8 cellular contexts compared by ENCODE assay signal in genomic region chr1:235275223-235275622, GRCh38. TPM values are rescaled to one million over a fixed set of nuclear protein-coding genes. Genes with fewer than 3 reads are reported as not detected.
A peak's percentile ranks its signal among the peaks of the same experiment; 100 is the strongest.
DNase-seq lines count a peak whose midpoint lies in the region; ATAC-seq and TF ChIP-seq lines count a peak whose summit lies in the region.

No MANE protein-coding gene starts in this region.

- H2AFZ ChIP-seq in Karpas-422 (ENCODE audit: low read length), result no peak overlapping the region

- no peaks in the 10 kb centered on the region for H3K9me2 ChIP-seq in Karpas-422 (replicated peaks; ENCODE audit: insufficient read depth, low read length)

- WGBS in right cardiac atrium, result 62% methylated on average over 3 of the region's 3 CpGs

- H3K9me3 ChIP-seq in Karpas-422 (ENCODE audit: low read length) (no peaks in the 10 kb centered on the region), left lung (no peaks in the 10 kb centered on the region), right cardiac atrium (ENCODE audit: control insufficient read depth, low read length) (no peaks in the 10 kb centered on the region)

- H3K4me3 ChIP-seq in Karpas-422 (ENCODE audit: low read length) (no peak overlapping the region), left lung (no peak overlapping the region), right cardiac atrium (ENCODE audit: low read length) (no peak overlapping the region)

- peak overlapping the region; percentile 33; the same call in 1 of the 2 replicates for H3K9ac ChIP-seq in Karpas-422 (ENCODE audit: low read length)

- ATAC-seq in GM18508 (IDR thresholded peaks at IDR 0.05; ENCODE audit: insufficient read depth, unreplicated experiment) (peak; percentile 67), GM21529 (IDR thresholded peaks at IDR 0.05; ENCODE audit: unreplicated experiment) (peak; percentile 75), left lung (peak; percentile 25), right cardiac atrium (no peak)

- intact Hi-C loops in left lung (cut with DNase I), result no loop called here
- intact Hi-C loops in right cardiac atrium (cut with DNase I), result loop anchor here in 1 of 4 donors (10.0 kb wide), 1 partner anchor 50 kb away; the partner anchor contains the start of genes ARID4B and GGPS1

- H3K36me3 ChIP-seq in Karpas-422 (ENCODE audit: insufficient read depth, low read length), result no peaks in the 10 kb centered on the region
- no peaks in the 10 kb centered on the region for H3K36me3 ChIP-seq in left lung

- H3K27me3 ChIP-seq in Karpas-422 (ENCODE audit: low read length), result no peaks in the 10 kb centered on the region
- H3K27me3 ChIP-seq in left lung, result no peaks in the 10 kb centered on the region
- no peaks in the 10 kb centered on the region for H3K27me3 ChIP-seq in right cardiac atrium (ENCODE audit: control insufficient read depth, insufficient read depth)

- TF ChIP-seq CTCF in left lung (IDR thresholded peaks at IDR 0.05), result no peak

- H3K79me2 ChIP-seq in Karpas-422 (ENCODE audit: low read length), result peaks cover 94% of the 10 kb centered on the region

- H3K27ac ChIP-seq in Karpas-422 (ENCODE audit: low read length) (peak overlapping the region; percentile 84), left lung (no peak overlapping the region), right cardiac atrium (ENCODE audit: low read length) (no peak overlapping the region)

- no peaks in the 10 kb centered on the region for H4K20me1 ChIP-seq in Karpas-422 (ENCODE audit: insufficient read depth, low read depth, low read length)

- peak; percentile 66 for DNase-seq in Karpas-422
- DNase-seq in left lung, result no peak
- no peak for DNase-seq in H4 (ENCODE audit: low spot score)
- DNase-seq in AG20443 (ENCODE audit: low spot score), result no peak
- DNase-seq in NCI-H524 (lab: John Stamatoyannopoulos, UW), result no peak
- no peak for DNase-seq in right cardiac atrium

- peak overlapping the region; percentile 62 for H3K4me2 ChIP-seq in Karpas-422 (ENCODE audit: low read depth, low read length, poor library complexity, severe bottlenecking)

- H3K4me1 ChIP-seq in Karpas-422 (ENCODE audit: low read length) (peaks cover 61% of the 10 kb centered on the region), left lung (peaks cover 0 to 53% of the 10 kb centered on the region in 2 donors), right cardiac atrium (ENCODE audit: control insufficient read depth, insufficient read depth, low read length) (peaks cover 7% of the 10 kb centered on the region)

RNA-seq across cellular contexts. Expression of gene ARID4B, which starts 52.8 kb away (rescaled TPM):
- total RNA-seq in Karpas-422 (2014; rRNA removed; shearing (Covaris generic); ENCODE audit: low replicate concordance), result 43.6 and 56.4 TPM in 2 replicates
- total RNA-seq in left lung, result 10 to 100 TPM; 29.0 to 39.2 TPM
- total RNA-seq in H4 (2014; rRNA removed; shearing (Covaris generic)), result 9.5 and 10.0 TPM in 2 replicates
- total RNA-seq in right cardiac atrium, result 10 to 100 TPM; 18.4 to 22.4 (median 21.1) TPM
- polyA plus RNA-seq in right cardiac atrium, result 10.8 TPM

RNA-seq across cellular contexts. Expression of gene GGPS1, which starts 53.1 kb away (rescaled TPM):
- total RNA-seq in Karpas-422 (2014; rRNA removed; shearing (Covaris generic); ENCODE audit: low replicate concordance), result 13.9 and 45.3 TPM in 2 replicates
- total RNA-seq in left lung (10 to 100 TPM; 30.5 to 36.4 TPM), right cardiac atrium (10 to 100 TPM; 29.7 to 33.5 (median 31.0) TPM)
- total RNA-seq in H4 (2014; rRNA removed; shearing (Covaris generic)), result 28.3 and 46.0 TPM in 2 replicates
- 22.0 TPM for polyA plus RNA-seq in right cardiac atrium

Comparison
In these comparisons a context has a peak if more than half of its experiments do, and no peak if none do; other contexts are left out.
1. ATAC-seq: peak in GM18508 (single experiment), GM21529 (single experiment) and left lung (single experiment); none in right cardiac atrium (0 of 2).